ENCODE assay signal across 31 cellular contexts in genomic region chr9:97078362-97078761, GRCh38. TPM values are rescaled to one million over a fixed set of nuclear protein-coding genes. Genes with fewer than 3 reads are reported as not detected.
"Had no signal": no experiment of that assay in that cellular context is flagged by ENCODE, and none has a peak within 500 bp of the region (broad histone marks: within the 10 kb centered on the region; RNA-seq: fewer than 3 reads in every experiment).

No MANE protein-coding gene starts in this region.

- H3K36me3 ChIP-seq: ascending aorta, cardiac muscle cell had no signal

- H3K27me3 ChIP-seq: cardiac muscle cell had no signal

- H3K27ac ChIP-seq: ascending aorta, cardiac muscle cell, VCaP had no signal

- DNase-seq: activated CD4-positive, alpha-beta memory T cell treated with anti-CD3 and anti-CD28 coated beads, Interleukin-2, amount 10 ng/mL, durations not matched to agents 7 days and 5 days; activated CD4-positive, alpha-beta T cell treated with anti-CD3 and anti-CD28 coated beads for 1 hour; activated CD4-positive, alpha-beta T cell treated with anti-CD3 and anti-CD28 coated beads for 36 hours; activated CD4-positive, alpha-beta T cell treated with anti-CD3 and anti-CD28 coated beads for 48 hours; activated CD4-positive, alpha-beta T cell treated with anti-CD3 and anti-CD28 coated beads, Interleukin-2, amount 10 ng/mL, durations not matched to agents 7 days and 5 days; activated CD4-positive, alpha-beta T cell treated with anti-CD3 and anti-CD28 coated beads, Interleukin-2, amount 50 U/mL, for 48 hours; activated CD4-positive, CD25-positive, alpha-beta regulatory T cell; activated CD8-positive, alpha-beta memory T cell treated with anti-CD3 and anti-CD28 coated beads for 24 hours; activated CD8-positive, alpha-beta memory T cell treated with anti-CD3 and anti-CD28 coated beads, Interleukin-2, amount 10 ng/mL, durations not matched to agents 7 days and 5 days; activated CD8-positive, alpha-beta memory T cell treated with anti-CD3 and anti-CD28 coated beads, Interleukin-2, amount 50 U/mL, for 48 hours; activated CD8-positive, alpha-beta T cell treated with anti-CD3 and anti-CD28 coated beads, Interleukin-2, amount 10 ng/mL, durations not matched to agents 7 days and 5 days; activated effector memory CD4-positive, alpha-beta T cell treated with Interleukin-2 at 50 U/mL for 16 hours; activated gamma-delta T cell; activated naive CD4-positive, alpha-beta T cell treated with anti-CD3 and anti-CD28 coated beads, Interleukin-2, amount 10 ng/mL, durations not matched to agents 7 days and 5 days; activated naive CD4-positive, alpha-beta T cell treated with Interleukin-2 at 50 U/mL for 16 hours; activated naive CD8-positive, alpha-beta T cell treated with anti-CD3 and anti-CD28 coated beads, Interleukin-2, amount 10 ng/mL, durations not matched to agents 7 days and 5 days; activated naive CD8-positive, alpha-beta T cell treated with anti-CD3 and anti-CD28 coated beads, Interleukin-2, amount 50 U/mL, for 24 hours; activated T-cell treated with anti-CD3 and anti-CD28 coated beads, Interleukin-2, amount 50 U/mL, for 24 hours; activated T-cell treated with anti-CD3 and anti-CD28 coated beads, Interleukin-2, amount 50 U/mL, for 48 hours; amygdala; anterior cingulate cortex; caudate nucleus; cerebellar nuclear complex; T-helper 2 cell; T-helper 9 cell had no signal

- H3K4me3 ChIP-seq: ascending aorta, cardiac muscle cell had no signal

- FAIRE-seq: bronchial epithelial cell, TTC549 had no signal

- H3K4me1 ChIP-seq: ascending aorta had no signal

- ATAC-seq: activated CD4-positive, alpha-beta T cell treated with anti-CD3 and anti-CD28 coated beads for 36 hours; activated CD4-positive, CD25-positive, alpha-beta regulatory T cell treated with anti-CD3 and anti-CD28 coated beads, Interleukin-2, amount 50 U/mL, for 24 hours; activated CD8-positive, alpha-beta memory T cell treated with anti-CD3 and anti-CD28 coated beads, Interleukin-2, amount 10 ng/mL, durations not matched to agents 7 days and 5 days; activated CD8-positive, alpha-beta T cell treated with anti-CD3 and anti-CD28 coated beads, Interleukin-2, amount 10 ng/mL, durations not matched to agents 7 days and 5 days; activated naive CD8-positive, alpha-beta T cell treated with anti-CD3 and anti-CD28 coated beads, Interleukin-2, amount 50 U/mL, for 24 hours had no signal

RNA-seq across cellular contexts. Expression of gene CTSV, which starts 39.4 kb away (rescaled TPM):
- total RNA-seq: ascending aorta had no signal
